Comparison of ENCODE assay signal across 8 cellular contexts in the genomic region with DNA sequence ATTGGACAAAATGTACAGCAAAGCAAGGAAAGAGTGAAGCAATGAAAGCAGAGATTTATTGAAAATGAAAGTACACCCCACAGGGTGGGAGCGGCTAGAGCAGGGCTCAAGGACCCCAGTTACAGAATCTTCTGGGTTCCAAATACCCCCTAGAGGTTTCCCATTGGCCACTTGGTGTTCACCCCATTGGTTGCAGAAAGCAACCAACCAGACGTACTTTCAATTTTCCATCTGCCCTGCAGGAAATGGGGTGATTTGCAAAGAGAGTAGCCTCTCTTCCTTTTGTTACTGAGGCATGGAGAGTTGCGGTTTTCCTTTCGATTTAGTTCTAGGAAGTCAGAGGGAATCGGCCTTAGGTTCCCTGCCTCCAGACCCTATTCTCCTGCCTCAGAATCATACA. TPM values are rescaled to one million over a fixed set of nuclear protein-coding genes. Genes with fewer than 3 reads are reported as not detected.
A peak's percentile ranks its signal among the peaks of the same experiment; 100 is the strongest.
DNase-seq lines count a peak whose midpoint lies in the region; ATAC-seq and TF ChIP-seq lines count a peak whose summit lies in the region.

No MANE protein-coding gene starts in this region.

- peaks cover 76% of the 10 kb centered on the region for H3K4me1 Mint-ChIP-seq in activated naive CD4-positive, alpha-beta T cell treated with anti-CD3 and anti-CD28 coated beads, Interleukin-2, amount 50 U/mL, for 24 hours

- H3K9me3 Mint-ChIP-seq in activated naive CD4-positive, alpha-beta T cell treated with anti-CD3 and anti-CD28 coated beads, Interleukin-2, amount 50 U/mL, for 24 hours: no peaks in the 10 kb centered on the region

- H3K9me3 ChIP-seq in SJSA1 (replicated peaks) (no peaks in the 10 kb centered on the region), psoas muscle (no peaks in the 10 kb centered on the region)

- H3K4me3 ChIP-seq in SJSA1: peak overlapping the region; percentile 63
- peak overlapping the region; percentile 92 for H3K4me3 ChIP-seq in psoas muscle

- H3K36me3 ChIP-seq in SJSA1 (peaks cover 42% of the 10 kb centered on the region), psoas muscle (ENCODE audit: insufficient read depth in 1 of 2, low read depth in 1 of 2) (peaks cover 7 to 31% of the 10 kb centered on the region in 2 donors)

- H3K36me3 Mint-ChIP-seq in activated naive CD4-positive, alpha-beta T cell treated with anti-CD3 and anti-CD28 coated beads, Interleukin-2, amount 50 U/mL, for 24 hours: peaks cover 3% of the 10 kb centered on the region

- no peak for ATAC-seq in psoas muscle
- no peak for ATAC-seq in GM19324 (IDR thresholded peaks at IDR 0.05; ENCODE audit: low FRiP score, unreplicated experiment)
- no peak for ATAC-seq in HG03097 (IDR thresholded peaks at IDR 0.05; ENCODE audit: low FRiP score, unreplicated experiment)

- intact Hi-C loops in psoas muscle (cut with DNase I): no loop called here

- H3K27ac Mint-ChIP-seq in activated naive CD4-positive, alpha-beta T cell treated with anti-CD3 and anti-CD28 coated beads, Interleukin-2, amount 50 U/mL, for 24 hours: peak overlapping the region; percentile 88

- no peak for TF ChIP-seq CTCF in psoas muscle (IDR thresholded peaks at IDR 0.05)

- TF ChIP-seq POLR2A in erythroblast (IDR thresholded peaks at IDR 0.05; ENCODE audit: low read length): peak; percentile 31

- H3K27ac ChIP-seq in SJSA1 (peak overlapping the region; percentile 24), psoas muscle (peak overlapping the region; percentile 79)

- H3K4me3 Mint-ChIP-seq in activated naive CD4-positive, alpha-beta T cell treated with anti-CD3 and anti-CD28 coated beads, Interleukin-2, amount 50 U/mL, for 24 hours: peak overlapping the region; percentile 97

- WGBS in psoas muscle, 3 donors: 47 to 51% (median 50%) methylated on average over 5 of the region's 5 CpGs

- DNase-seq in activated naive CD4-positive, alpha-beta T cell treated with Interleukin-2 at 50 U/mL for 16 hours: no peak
- DNase-seq in SJSA1 (ENCODE audit: low read depth in 1 of 2, low spot score in 2 of 2) (peak in 1 of 2 experiments; percentile 69), erythroblast (lab: John Stamatoyannopoulos, UW) (peak; percentile 35 to 56), psoas muscle (no peak), GOT3 (lab: John Stamatoyannopoulos, UW) (no peak)

- no peaks in the 10 kb centered on the region for H3K27me3 ChIP-seq in SJSA1 (replicated peaks)
- H3K27me3 ChIP-seq in psoas muscle (ENCODE audit: insufficient read depth in 3 of 3, low read length in 2 of 3): no peaks in the 10 kb centered on the region

- no peaks in the 10 kb centered on the region for H3K27me3 Mint-ChIP-seq in activated naive CD4-positive, alpha-beta T cell treated with anti-CD3 and anti-CD28 coated beads, Interleukin-2, amount 50 U/mL, for 24 hours

- H3K4me1 ChIP-seq in SJSA1 (replicated peaks) (peaks cover 34% of the 10 kb centered on the region), psoas muscle (peaks cover 43% of the 10 kb centered on the region)

RNA-seq across cellular contexts. Expression of a gene that starts 2.4 kb away (rescaled TPM):
- 27.1 and 41.6 TPM in 2 replicates for total RNA-seq in SJSA1 (2014; rRNA removed; shearing (Covaris generic))
- total RNA-seq in psoas muscle: 10 to 100 TPM; 15.0 to 22.6 (median 15.6) TPM
- polyA plus RNA-seq in psoas muscle: 10 to 100 TPM in 1 of 3 donors, 1 to 10 TPM in 2; 6.7 to 10.2 (median 7.5) TPM

RNA-seq across cellular contexts. Expression of a gene that starts 4.8 kb away (rescaled TPM):
- 21.1 and 22.4 TPM in 2 replicates for total RNA-seq in SJSA1 (2014; rRNA removed; shearing (Covaris generic))
- total RNA-seq in psoas muscle: 10 to 100 TPM; 18.3 to 26.2 (median 22.7) TPM
- polyA plus RNA-seq in psoas muscle: 10 to 100 TPM; 22.0 to 34.4 (median 33.0) TPM

Comparison
In these comparisons a context has a peak if more than half of its experiments do, and no peak if none do; other contexts are left out.
1. DNase-seq: peak in erythroblast (2 of 2); none in activated naive CD4-positive, alpha-beta T cell treated with Interleukin-2 at 50 U/mL for 16 hours (single experiment), psoas muscle (0 of 2) and GOT3 (single experiment).